13 cellular contexts compared by ENCODE assay signal in the genomic region with DNA sequence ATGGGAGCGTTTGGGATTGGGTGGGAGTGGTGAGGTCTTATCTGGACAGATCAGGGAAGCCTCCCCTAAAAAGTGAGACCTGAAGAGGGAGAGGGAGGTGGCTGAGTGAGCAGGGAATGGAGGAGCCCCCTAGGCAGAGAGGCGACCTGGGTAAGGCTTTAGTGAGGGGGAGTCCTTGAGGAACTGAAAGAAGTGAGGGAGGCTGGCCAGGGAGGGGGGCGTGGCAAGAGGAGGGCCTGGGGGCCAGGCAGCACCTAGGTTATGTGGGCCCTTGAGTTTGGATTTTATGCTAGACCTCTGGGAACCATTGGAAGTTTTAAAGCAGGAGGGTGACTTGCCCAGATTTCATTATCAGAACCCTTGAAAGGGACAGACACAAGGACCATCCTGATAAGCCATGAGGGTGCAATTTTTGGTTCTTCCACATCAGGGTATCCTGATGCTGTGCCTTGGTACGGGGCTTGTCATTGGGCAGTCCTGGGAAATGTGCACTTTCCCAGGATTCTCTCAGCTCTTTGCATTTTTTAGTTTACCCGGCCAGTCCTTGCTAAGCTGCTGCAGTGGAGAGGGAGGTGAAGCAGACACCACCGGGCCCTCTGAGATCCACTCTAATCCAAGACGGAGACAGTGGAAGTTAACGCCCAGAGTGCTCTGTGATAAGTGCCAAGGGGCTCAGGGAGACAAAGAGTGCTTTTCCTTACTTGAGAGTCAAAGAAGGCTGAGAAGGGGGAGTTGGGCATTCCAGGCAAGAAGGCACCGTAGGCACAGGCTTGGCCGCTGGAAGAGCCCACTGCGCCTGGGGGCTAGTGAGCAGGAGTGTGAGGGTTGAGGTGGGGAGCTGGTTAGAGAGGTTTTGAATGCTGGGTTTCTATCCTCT. TPM values are rescaled to one million over a fixed set of nuclear protein-coding genes. Genes with fewer than 3 reads are reported as not detected.
DNase-seq lines count a peak whose midpoint lies in the region; ATAC-seq, FAIRE-seq and TF ChIP-seq lines count a peak whose summit lies in the region.
"Had no signal": no experiment of that assay in that cellular context is flagged by ENCODE, and none has a peak within 500 bp of the region (broad histone marks: within the 10 kb centered on the region; RNA-seq: fewer than 3 reads in every experiment).

No MANE protein-coding gene starts in this region.

- POLR2A ChIA-PET in A673 (lab: Charles Lee; ENCODE audit: low non-redundant PET) (no interaction called here), WTC11 (lab: Charles Lee) (interaction anchor here (0.6 to 1.0 kb wide), 2 partner anchors 15 to 124 kb away, joined by 3 to 5 read pairs; no protein-coding TSS in a partner anchor)

- H3K9me3 Mint-ChIP-seq in WTC11: no peaks in the 10 kb centered on the region
- H3K9me3 Mint-ChIP-seq: activated naive CD4-positive, alpha-beta T cell treated with anti-CD3 and anti-CD28 coated beads, Interleukin-2, amount 50 U/mL, for 24 hours; CD4-positive, CD25-positive, alpha-beta regulatory T cell had no signal

- no peaks in the 10 kb centered on the region for H3K9me2 ChIP-seq in GM23248 (ENCODE audit: insufficient read depth)

- H3K9ac ChIP-seq in parathyroid adenoma: no peak overlapping the region
- no peak overlapping the region for H3K9ac ChIP-seq in GM23248

- intact Hi-C loops in A673 (cut with micrococcal nuclease; ENCODE audit: unreplicated experiment): no loop called here

- H3K79me2 ChIP-seq in parathyroid adenoma (no peaks in the 10 kb centered on the region), GM23248 (ENCODE audit: insufficient read depth) (peaks cover 55% of the 10 kb centered on the region)

- H3K27me3 Mint-ChIP-seq in WTC11 (ENCODE audit: low read depth): peaks cover 95% of the 10 kb centered on the region
- H3K27me3 Mint-ChIP-seq: activated naive CD4-positive, alpha-beta T cell treated with anti-CD3 and anti-CD28 coated beads, Interleukin-2, amount 50 U/mL, for 24 hours; CD4-positive, CD25-positive, alpha-beta regulatory T cell had no signal

- CTCF ChIA-PET in A673 (lab: Charles Lee) (no interaction called here), WTC11 (lab: Charles Lee) (no interaction called here)

- no peak overlapping the region for H3K27ac Mint-ChIP-seq in WTC11
- H3K27ac Mint-ChIP-seq: activated naive CD4-positive, alpha-beta T cell treated with anti-CD3 and anti-CD28 coated beads, Interleukin-2, amount 50 U/mL, for 24 hours; CD4-positive, CD25-positive, alpha-beta regulatory T cell had no signal

- ATAC-seq in WTC11 (no peak), GM18861 (IDR thresholded peaks at IDR 0.05; ENCODE audit: unreplicated experiment) (no peak)

- no peak overlapping the region for H3K4me3 Mint-ChIP-seq in WTC11
- H3K4me3 Mint-ChIP-seq: activated naive CD4-positive, alpha-beta T cell treated with anti-CD3 and anti-CD28 coated beads, Interleukin-2, amount 50 U/mL, for 24 hours; CD4-positive, CD25-positive, alpha-beta regulatory T cell had no signal

- 76 to 78% methylated on average over 10 to 11 of the region's 11 CpGs for WGBS in GM23248 (ENCODE audit: low coverage in 1 of 2, low lambda C conversion rate in 2 of 2, missing lambda C conversion rate in 2 of 2), 2 experiments

- TF ChIP-seq CTCF in A673 (conservative IDR thresholded peaks at IDR 0.05; ENCODE audit: low read depth, low read length) (no peak), Peyer's patch (IDR thresholded peaks at IDR 0.05) (no peak), parathyroid adenoma (IDR thresholded peaks at IDR 0.05) (no peak), WTC11 (IDR thresholded peaks at IDR 0.05) (no peak), D721Med (IDR thresholded peaks at IDR 0.05; ENCODE audit: insufficient read depth, missing control alignments) (no peak)

- H3K4me1 ChIP-seq in A673 (ENCODE audit: insufficient read depth, low read length, poor library complexity, severe bottlenecking) (peaks cover 80% of the 10 kb centered on the region), Peyer's patch (peaks cover 0 to 99% (median 32%) of the 10 kb centered on the region in 4 donors), parathyroid adenoma (peaks cover 9% of the 10 kb centered on the region), GM23248 (ENCODE audit: insufficient read depth) (peaks cover 81% of the 10 kb centered on the region)

- FAIRE-seq in D721Med (lab: Jason Lieb, UNC): no peak

- TF ChIP-seq POLR2A in Peyer's patch (IDR thresholded peaks at IDR 0.05) (no peak), erythroblast (IDR thresholded peaks at IDR 0.05; ENCODE audit: low read length) (no peak)

- no peak for DNase-seq in A673 (ENCODE audit: low spot score)
- DNase-seq in Peyer's patch: peak in 2 of 3 donors; percentile 16 to 44
- DNase-seq in erythroblast (lab: John Stamatoyannopoulos, UW): peak; percentile 66 to 68
- no peak for DNase-seq in WTC11 (ENCODE audit: low spot score)
- DNase-seq in GM23248: no peak
- DNase-seq in D721Med (ENCODE audit: insufficient read length, low spot score): no peak
- DNase-seq: CD4-positive, CD25-positive, alpha-beta regulatory T cell; midbrain; MM.1S; stimulated activated CD4-positive, alpha-beta T cell treated with anti-CD3 and anti-CD28 coated beads, Interleukin-4, amount 100 ng/mL, for 24 hours had no signal

- in situ Hi-C loops in GM23248 (cut with MboI): no loop called here

- H3K9me3 ChIP-seq in A673 (ENCODE audit: low read depth, low read length, poor library complexity, severe bottlenecking) (no peaks in the 10 kb centered on the region), Peyer's patch (no peaks in the 10 kb centered on the region), parathyroid adenoma (ENCODE audit: control insufficient read depth, low read length) (no peaks in the 10 kb centered on the region), GM23248 (ENCODE audit: low read depth) (no peaks in the 10 kb centered on the region)

- BruUV-seq in A673 (replicated peaks; lab: Mats Ljungman, UMichigan): no TSS peak

- H3K36me3 ChIP-seq in A673 (ENCODE audit: insufficient read depth, low read length, poor library complexity, severe bottlenecking): no peaks in the 10 kb centered on the region
- no peaks in the 10 kb centered on the region for H3K36me3 ChIP-seq in Peyer's patch
- no peaks in the 10 kb centered on the region for H3K36me3 ChIP-seq in parathyroid adenoma (ENCODE audit: control insufficient read depth, insufficient read depth, low read length)
- H3K36me3 ChIP-seq in GM23248 (ENCODE audit: low read depth): no peaks in the 10 kb centered on the region

- no peaks in the 10 kb centered on the region for H3K27me3 ChIP-seq in A673 (replicated peaks; ENCODE audit: insufficient read depth, low read depth, low read length, poor library complexity)
- no peaks in the 10 kb centered on the region for H3K27me3 ChIP-seq in Peyer's patch
- no peaks in the 10 kb centered on the region for H3K27me3 ChIP-seq in parathyroid adenoma (ENCODE audit: control insufficient read depth, insufficient read depth, low read length)
- no peaks in the 10 kb centered on the region for H3K27me3 ChIP-seq in GM23248 (replicated peaks; ENCODE audit: insufficient read depth)

- no peaks in the 10 kb centered on the region for H4K20me1 ChIP-seq in GM23248 (ENCODE audit: insufficient read depth)

- peaks cover 63% of the 10 kb centered on the region for H3F3A ChIP-seq in GM23248 (ENCODE audit: insufficient read depth)

- H3K4me1 Mint-ChIP-seq in WTC11: peaks cover 43% of the 10 kb centered on the region
- H3K4me1 Mint-ChIP-seq: CD4-positive, CD25-positive, alpha-beta regulatory T cell had no signal

- H3K4me2 ChIP-seq in parathyroid adenoma (ENCODE audit: low read length) (no peak overlapping the region), GM23248 (ENCODE audit: unreplicated experiment) (no peak overlapping the region)

- H3K27ac ChIP-seq in A673 (ENCODE audit: low read depth, low read length, poor library complexity, severe bottlenecking) (peak overlapping the region; percentile 89), Peyer's patch (peak overlapping the region; percentile 73 to 99 (median 91)), parathyroid adenoma (peak overlapping the region; percentile 72), GM23248 (no peak overlapping the region)

- no peak overlapping the region for H2AFZ ChIP-seq in parathyroid adenoma
- no peak overlapping the region for H2AFZ ChIP-seq in GM23248

- H3K36me3 Mint-ChIP-seq in WTC11: peaks cover 6% of the 10 kb centered on the region
- H3K36me3 Mint-ChIP-seq: CD4-positive, CD25-positive, alpha-beta regulatory T cell had no signal

- no peak overlapping the region for H3K4me3 ChIP-seq in A673 (ENCODE audit: low read depth, low read length, poor library complexity, severe bottlenecking)
- no peak overlapping the region for H3K4me3 ChIP-seq in Peyer's patch
- H3K4me3 ChIP-seq in parathyroid adenoma (ENCODE audit: low read depth, low read length): no peak overlapping the region
- H3K4me3 ChIP-seq in GM23248: no peak overlapping the region

TF ChIP-seq in WTC11, 78 proteins besides CTCF, POLR2A, EP300 and RAD21:
- TF ChIP-seq, protein P1, sequence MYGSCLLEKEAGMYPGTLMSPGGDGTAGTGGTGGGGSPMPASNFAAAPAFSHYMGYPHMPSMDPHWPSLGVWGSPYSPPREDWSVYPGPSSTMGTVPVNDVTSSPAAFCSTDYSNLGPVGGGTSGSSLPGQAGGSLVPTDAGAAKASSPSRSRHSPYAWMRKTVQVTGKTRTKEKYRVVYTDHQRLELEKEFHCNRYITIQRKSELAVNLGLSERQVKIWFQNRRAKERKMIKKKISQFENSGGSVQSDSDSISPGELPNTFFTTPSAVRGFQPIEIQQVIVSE (CRISPR knock-in tag; IDR thresholded peaks at IDR 0.05; ENCODE audit: borderline replicate concordance): no peak
- TF ChIP-seq TCF7 (CRISPR knock-in tag; IDR thresholded peaks at IDR 0.05; ENCODE audit: low read depth) (no peak), ZNF423 (CRISPR knock-in tag; IDR thresholded peaks at IDR 0.05) (no peak), ZNF317 (CRISPR knock-in tag; IDR thresholded peaks at IDR 0.05; ENCODE audit: borderline replicate concordance, low read depth) (no peak)

RNA-seq across cellular contexts. Expression of gene GSN, which starts 16.1 kb away (rescaled TPM):
- total RNA-seq in A673 (2021) (28.4 and 43.7 TPM in 2 replicates), Peyer's patch (100 to 1,000 TPM; 364 to 571 (median 480) TPM), WTC11 (2021) (47.0 to 57.3 TPM (median 54.9 TPM) in 3 replicates)
- 387 and 393 TPM in 2 replicates for total RNA-seq in GM23248 (2014; rRNA removed; shearing (Covaris generic))
- polyA plus RNA-seq in GM23248 (2016; fragmentation: Nextera tagmentation; extraction: Ambion mirVana): 258 and 265 TPM in 2 replicates

Comparison
In these comparisons a context has a peak if more than half of its experiments do, and no peak if none do; other contexts are left out.
1. DNase-seq: peak in Peyer's patch (2 of 3) and erythroblast (2 of 2); none in A673 (single experiment), WTC11 (single experiment), GM23248 (single experiment) and D721Med (single experiment).